ENCODE assay signal across 11 cellular contexts in the genomic region with DNA sequence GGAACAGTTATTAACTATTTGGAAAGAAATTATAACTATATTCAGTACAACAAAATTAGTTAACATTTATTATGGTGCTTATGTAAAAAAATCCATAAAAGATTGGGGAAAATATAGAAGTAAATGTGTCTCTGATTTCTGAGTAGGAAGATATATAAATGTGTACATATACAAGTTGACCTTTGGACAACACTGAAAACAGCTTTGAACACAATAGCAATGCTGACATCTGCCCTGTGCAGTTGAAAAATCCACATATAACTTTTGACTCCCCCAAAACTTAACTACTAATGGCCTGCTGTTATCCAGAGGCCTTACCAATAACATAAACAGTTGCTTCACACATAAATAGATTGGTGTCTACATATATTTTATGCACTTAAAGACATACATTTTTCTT. TPM values are rescaled to one million over a fixed set of nuclear protein-coding genes. Genes with fewer than 3 reads are reported as not detected.
"Had no signal": no experiment of that assay in that cellular context is flagged by ENCODE, and none has a peak within 500 bp of the region (broad histone marks: within the 10 kb centered on the region; RNA-seq: fewer than 3 reads in every experiment).

No MANE protein-coding gene starts in this region.

- H2AFZ ChIP-seq: GM23248, GM23338 had no signal

- H3K27ac ChIP-seq: GM23248 had no signal

- DNase-seq: GM23248, GOT3, H7, H9, HFFc6 had no signal

- FAIRE-seq: H1, H54 had no signal

- H3K4me3 ChIP-seq: GM23248, GM23338, HAP-1 had no signal

- ATAC-seq: GM23338, HCT116 had no signal

- H3K9ac ChIP-seq: GM23248 had no signal

- H3K9me3 ChIP-seq: HAP-1 had no signal

- H3K4me1 ChIP-seq: HAP-1 had no signal

- H3K4me2 ChIP-seq: GM23338 had no signal

RNA-seq across cellular contexts. Expression of a gene that starts 48.7 kb away (rescaled TPM):
- total RNA-seq: GM23248, GM23338, H1, H4, H7, H9, HFFc6 had no signal
- polyA plus RNA-seq: GM23248, GM23338 had no signal
